Comparison of ENCODE assay signal across 1 cellular context in the genomic region with DNA sequence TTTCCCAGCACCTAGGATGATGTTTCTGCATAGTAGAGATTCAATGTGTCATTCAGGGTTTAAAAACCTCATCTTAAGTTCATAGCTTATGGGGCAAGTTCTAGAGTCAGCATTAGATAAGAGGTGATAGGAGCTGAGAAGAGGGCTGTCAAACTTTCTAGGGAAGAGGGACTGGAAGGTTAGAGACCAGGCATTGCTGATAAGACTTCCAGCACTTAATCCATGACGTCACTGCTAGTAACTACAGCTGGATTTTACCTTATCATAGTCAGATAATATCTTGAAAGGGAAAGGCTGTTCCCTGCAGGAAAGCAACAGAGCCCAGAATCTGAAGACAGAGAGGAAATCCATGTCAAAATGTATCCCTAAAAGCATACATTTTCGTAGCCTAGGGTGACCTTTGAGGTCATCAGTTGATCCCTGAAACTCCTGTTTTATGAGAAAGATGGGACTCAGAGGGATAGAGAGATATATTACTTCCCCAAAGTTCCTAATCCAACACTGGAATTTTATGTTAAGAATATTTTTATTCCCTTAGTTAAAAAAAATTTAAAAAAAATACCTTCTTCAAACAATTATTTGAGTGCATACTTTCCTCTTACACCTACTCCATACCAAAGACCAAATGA.
TF ChIP-seq lines count a peak whose summit lies in the region.

No MANE protein-coding gene starts in this region.

TF ChIP-seq in K562, 482 proteins besides CTCF, POLR2A, EP300 and RAD21 (continued from another document and continues in another):
- TF ChIP-seq, protein P1, sequence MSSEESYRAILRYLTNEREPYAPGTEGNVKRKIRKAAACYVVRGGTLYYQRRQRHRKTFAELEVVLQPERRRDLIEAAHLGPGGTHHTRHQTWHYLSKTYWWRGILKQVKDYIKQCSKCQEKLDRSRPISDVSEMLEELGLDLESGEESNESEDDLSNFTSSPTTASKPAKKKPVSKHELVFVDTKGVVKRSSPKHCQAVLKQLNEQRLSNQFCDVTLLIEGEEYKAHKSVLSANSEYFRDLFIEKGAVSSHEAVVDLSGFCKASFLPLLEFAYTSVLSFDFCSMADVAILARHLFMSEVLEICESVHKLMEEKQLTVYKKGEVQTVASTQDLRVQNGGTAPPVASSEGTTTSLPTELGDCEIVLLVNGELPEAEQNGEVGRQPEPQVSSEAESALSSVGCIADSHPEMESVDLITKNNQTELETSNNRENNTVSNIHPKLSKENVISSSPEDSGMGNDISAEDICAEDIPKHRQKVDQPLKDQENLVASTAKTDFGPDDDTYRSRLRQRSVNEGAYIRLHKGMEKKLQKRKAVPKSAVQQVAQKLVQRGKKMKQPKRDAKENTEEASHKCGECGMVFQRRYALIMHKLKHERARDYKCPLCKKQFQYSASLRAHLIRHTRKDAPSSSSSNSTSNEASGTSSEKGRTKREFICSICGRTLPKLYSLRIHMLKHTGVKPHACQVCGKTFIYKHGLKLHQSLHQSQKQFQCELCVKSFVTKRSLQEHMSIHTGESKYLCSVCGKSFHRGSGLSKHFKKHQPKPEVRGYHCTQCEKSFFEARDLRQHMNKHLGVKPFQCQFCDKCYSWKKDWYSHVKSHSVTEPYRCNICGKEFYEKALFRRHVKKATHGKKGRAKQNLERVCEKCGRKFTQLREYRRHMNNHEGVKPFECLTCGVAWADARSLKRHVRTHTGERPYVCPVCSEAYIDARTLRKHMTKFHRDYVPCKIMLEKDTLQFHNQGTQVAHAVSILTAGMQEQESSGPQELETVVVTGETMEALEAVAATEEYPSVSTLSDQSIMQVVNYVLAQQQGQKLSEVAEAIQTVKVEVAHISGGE (CRISPR knock-in tag; IDR thresholded peaks at IDR 0.05) = peak in 1 of 3 experiments; percentile 58; a peak in 1 of 6 replicates
- TF ChIP-seq NR1H2 (CRISPR knock-in tag; IDR thresholded peaks at IDR 0.05) (no peak), ZNF512 (tag; IDR thresholded peaks at IDR 0.05) (no peak), CHAMP1 (IDR thresholded peaks at IDR 0.05) (peak; percentile 71; the same call in 1 of the 2 replicates), FOSL1 (tag; conservative IDR thresholded peaks at IDR 0.05) (peak; percentile 79), BRF1 (IDR thresholded peaks at IDR 0.05; ENCODE audit: borderline replicate concordance, extremely low read depth, insufficient read length) (no peak), NCOA6 (IDR thresholded peaks at IDR 0.05) (no peak), FIP1L1 (IDR thresholded peaks at IDR 0.05; ENCODE audit: low read depth, low read length, poor library complexity, severe bottlenecking) (no peak), NR0B1 (IDR thresholded peaks at IDR 0.05; ENCODE audit: partially characterized antibody) (no peak), IRF1 (CRISPR knock-in tag; IDR thresholded peaks at IDR 0.05; ENCODE audit: borderline replicate concordance) (no peak), IRF2 (CRISPR knock-in tag; IDR thresholded peaks at IDR 0.05) (no peak), TGIF2 (CRISPR knock-in tag; IDR thresholded peaks at IDR 0.05) (no peak), THAP7 (CRISPR knock-in tag; IDR thresholded peaks at IDR 0.05) (no peak), ZNF121 (CRISPR knock-in tag; conservative IDR thresholded peaks at IDR 0.05) (no peak), ZNF23 (CRISPR knock-in tag; IDR thresholded peaks at IDR 0.05) (no peak), MXD1 (CRISPR knock-in tag; IDR thresholded peaks at IDR 0.05; ENCODE audit: borderline replicate concordance, poor library complexity, severe bottlenecking) (no peak), ZFPM2 (CRISPR knock-in tag; IDR thresholded peaks at IDR 0.05) (no peak), USF1 (CRISPR knock-in tag; IDR thresholded peaks at IDR 0.05) (no peak), NFATC3 (IDR thresholded peaks at IDR 0.05) (no peak), SRSF9 (IDR thresholded peaks at IDR 0.05; ENCODE audit: borderline replicate concordance, low read depth, low read length) (no peak), ZNF699 (CRISPR knock-in tag; IDR thresholded peaks at IDR 0.05; ENCODE audit: insufficient replicate concordance) (no peak), GTF2F1 (IDR thresholded peaks at IDR 0.05; ENCODE audit: low read depth, low read length) (no peak), E2F5 (CRISPR knock-in tag; IDR thresholded peaks at IDR 0.05) (no peak), KAT2B (IDR thresholded peaks at IDR 0.05; ENCODE audit: low read depth, low read length) (no peak), PHF8 (IDR thresholded peaks at IDR 0.05; ENCODE audit: borderline replicate concordance, low read length) (no peak), HOMEZ (CRISPR knock-in tag; IDR thresholded peaks at IDR 0.05) (no peak; the same call in 1 of the 2 replicates), HMG20A (CRISPR knock-in tag; conservative IDR thresholded peaks at IDR 0.05) (0 out of 2 replicates have a peak, but pooled peaks have one; percentile 69), PRPF4 (IDR thresholded peaks at IDR 0.05; ENCODE audit: insufficient read depth, low read depth, low read length, poor library complexity, severe bottlenecking) (no peak)
- TF ChIP-seq, protein P2, sequence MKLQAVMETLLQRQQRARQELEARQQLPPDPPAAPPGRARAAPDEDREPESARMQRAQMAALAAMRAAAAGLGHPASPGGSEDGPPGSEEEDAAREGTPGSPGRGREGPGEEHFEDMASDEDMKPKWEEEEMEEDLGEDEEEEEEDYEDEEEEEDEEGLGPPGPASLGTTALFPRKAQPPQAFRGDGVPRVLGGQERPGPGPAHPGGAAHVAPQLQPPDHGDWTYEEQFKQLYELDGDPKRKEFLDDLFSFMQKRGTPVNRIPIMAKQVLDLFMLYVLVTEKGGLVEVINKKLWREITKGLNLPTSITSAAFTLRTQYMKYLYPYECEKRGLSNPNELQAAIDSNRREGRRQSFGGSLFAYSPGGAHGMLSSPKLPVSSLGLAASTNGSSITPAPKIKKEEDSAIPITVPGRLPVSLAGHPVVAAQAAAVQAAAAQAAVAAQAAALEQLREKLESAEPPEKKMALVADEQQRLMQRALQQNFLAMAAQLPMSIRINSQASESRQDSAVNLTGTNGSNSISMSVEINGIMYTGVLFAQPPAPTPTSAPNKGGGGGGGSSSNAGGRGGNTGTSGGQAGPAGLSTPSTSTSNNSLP (IDR thresholded peaks at IDR 0.05; ENCODE audit: borderline replicate concordance, low read depth, low read length) = peak; percentile 81; the same call in 1 of the 2 replicates
- TF ChIP-seq, protein P3, sequence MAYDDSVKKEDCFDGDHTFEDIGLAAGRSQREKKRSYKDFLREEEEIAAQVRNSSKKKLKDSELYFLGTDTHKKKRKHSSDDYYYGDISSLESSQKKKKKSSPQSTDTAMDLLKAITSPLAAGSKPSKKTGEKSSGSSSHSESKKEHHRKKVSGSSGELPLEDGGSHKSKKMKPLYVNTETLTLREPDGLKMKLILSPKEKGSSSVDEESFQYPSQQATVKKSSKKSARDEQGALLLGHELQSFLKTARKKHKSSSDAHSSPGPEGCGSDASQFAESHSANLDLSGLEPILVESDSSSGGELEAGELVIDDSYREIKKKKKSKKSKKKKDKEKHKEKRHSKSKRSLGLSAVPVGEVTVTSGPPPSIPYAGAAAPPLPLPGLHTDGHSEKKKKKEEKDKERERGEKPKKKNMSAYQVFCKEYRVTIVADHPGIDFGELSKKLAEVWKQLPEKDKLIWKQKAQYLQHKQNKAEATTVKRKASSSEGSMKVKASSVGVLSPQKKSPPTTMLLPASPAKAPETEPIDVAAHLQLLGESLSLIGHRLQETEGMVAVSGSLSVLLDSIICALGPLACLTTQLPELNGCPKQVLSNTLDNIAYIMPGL (CRISPR knock-in tag; IDR thresholded peaks at IDR 0.05) = no peak
- TF ChIP-seq, protein P4, sequence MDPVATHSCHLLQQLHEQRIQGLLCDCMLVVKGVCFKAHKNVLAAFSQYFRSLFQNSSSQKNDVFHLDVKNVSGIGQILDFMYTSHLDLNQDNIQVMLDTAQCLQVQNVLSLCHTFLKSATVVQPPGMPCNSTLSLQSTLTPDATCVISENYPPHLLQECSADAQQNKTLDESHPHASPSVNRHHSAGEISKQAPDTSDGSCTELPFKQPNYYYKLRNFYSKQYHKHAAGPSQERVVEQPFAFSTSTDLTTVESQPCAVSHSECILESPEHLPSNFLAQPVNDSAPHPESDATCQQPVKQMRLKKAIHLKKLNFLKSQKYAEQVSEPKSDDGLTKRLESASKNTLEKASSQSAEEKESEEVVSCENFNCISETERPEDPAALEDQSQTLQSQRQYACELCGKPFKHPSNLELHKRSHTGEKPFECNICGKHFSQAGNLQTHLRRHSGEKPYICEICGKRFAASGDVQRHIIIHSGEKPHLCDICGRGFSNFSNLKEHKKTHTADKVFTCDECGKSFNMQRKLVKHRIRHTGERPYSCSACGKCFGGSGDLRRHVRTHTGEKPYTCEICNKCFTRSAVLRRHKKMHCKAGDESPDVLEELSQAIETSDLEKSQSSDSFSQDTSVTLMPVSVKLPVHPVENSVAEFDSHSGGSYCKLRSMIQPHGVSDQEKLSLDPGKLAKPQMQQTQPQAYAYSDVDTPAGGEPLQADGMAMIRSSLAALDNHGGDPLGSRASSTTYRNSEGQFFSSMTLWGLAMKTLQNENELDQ (CRISPR knock-in tag; IDR thresholded peaks at IDR 0.05; ENCODE audit: borderline replicate concordance) = no peak
